Comparison of ENCODE assay signal across 16 cellular contexts in genomic region chrX:99077099-99077498, GRCh38.
DNase-seq lines count a peak whose midpoint lies in the region; ATAC-seq and TF ChIP-seq lines count a peak whose summit lies in the region.
"Had no signal": no experiment of that assay in that cellular context is flagged by ENCODE, and none has a peak within 500 bp of the region (broad histone marks: within the 10 kb centered on the region; RNA-seq: fewer than 3 reads in every experiment).

No MANE protein-coding gene starts in this region.

- no peak for TF ChIP-seq CTCF in heart left ventricle (IDR thresholded peaks at IDR 0.05)

- H3K36me3 ChIP-seq in mesendoderm (ENCODE audit: control insufficient read depth, insufficient read depth, low read length) (no peaks in the 10 kb centered on the region), heart left ventricle (no peaks in the 10 kb centered on the region)
- H3K36me3 ChIP-seq: BLaER1 treated with 17β-estradiol and CSF1 and Interleukin-3, amounts not matched to agents 10 nM and 100 nM; HAP-1 had no signal

- H3K4ac ChIP-seq in mesendoderm (ENCODE audit: low read depth, low read length), result no peak overlapping the region

- no peak overlapping the region for H3K27ac ChIP-seq in mesendoderm (ENCODE audit: low read depth, low read length)
- H3K27ac ChIP-seq in heart left ventricle, result no peak overlapping the region
- H3K27ac ChIP-seq: 22Rv1; A549; BLaER1 treated with 17β-estradiol and CSF1 and Interleukin-3, amounts not matched to agents 10 nM and 100 nM; HL-60; KMS-11 had no signal

- H4K5ac ChIP-seq in mesendoderm (ENCODE audit: low read length), result no peak overlapping the region

- no peaks in the 10 kb centered on the region for H3K79me1 ChIP-seq in mesendoderm (ENCODE audit: low read length)

- H3K56ac ChIP-seq in mesendoderm (ENCODE audit: low read length), result no peak overlapping the region

- intact Hi-C loops in heart left ventricle (cut with DNase I), result no loop called here

- no peak overlapping the region for H2BK5ac ChIP-seq in mesendoderm (ENCODE audit: low read length)

- no peaks in the 10 kb centered on the region for H3K79me2 ChIP-seq in mesendoderm (ENCODE audit: control insufficient read depth, insufficient read depth, low read length)

- no peak overlapping the region for H3K9ac ChIP-seq in mesendoderm (ENCODE audit: low read length)
- H3K9ac ChIP-seq: BLaER1 treated with 17β-estradiol and CSF1 and Interleukin-3, amounts not matched to agents 10 nM and 100 nM; KMS-11 had no signal

- H3K4me1 ChIP-seq in mesendoderm (ENCODE audit: control insufficient read depth, low read depth, low read length) (no peaks in the 10 kb centered on the region), heart left ventricle (no peaks in the 10 kb centered on the region)
- H3K4me1 ChIP-seq: A549; BLaER1 treated with 17β-estradiol and CSF1 and Interleukin-3, amounts not matched to agents 10 nM and 100 nM; HAP-1 had no signal

- H3K4me3 ChIP-seq in mesendoderm (ENCODE audit: low read length) (no peak overlapping the region), heart left ventricle (no peak overlapping the region)
- H3K4me3 ChIP-seq: A549; BLaER1 treated with 17β-estradiol and CSF1 and Interleukin-3, amounts not matched to agents 10 nM and 100 nM; HAP-1 had no signal

- H4K8ac ChIP-seq in mesendoderm (ENCODE audit: low read depth, low read length), result no peak overlapping the region

- no peak overlapping the region for H2BK15ac ChIP-seq in mesendoderm (replicated peaks; ENCODE audit: low read depth)

- H2AK5ac ChIP-seq in mesendoderm (ENCODE audit: low read length), result no peak overlapping the region

- H3K4me2 ChIP-seq in mesendoderm (ENCODE audit: low read length), result no peak overlapping the region
- H3K4me2 ChIP-seq: A549; BLaER1 treated with 17β-estradiol and CSF1 and Interleukin-3, amounts not matched to agents 10 nM and 100 nM; KMS-11 had no signal

- no peaks in the 10 kb centered on the region for H3K9me3 ChIP-seq in heart left ventricle
- H3K9me3 ChIP-seq: A549, HAP-1 had no signal

- WGBS in mesendoderm (ENCODE audit: extremely low coverage, insufficient coverage, low lambda C conversion rate), result no CpG with 5 or more reads among the region's 3 CpGs
- 71 to 91% (median 80%) methylated on average over 3 of the region's 3 CpGs for WGBS in heart left ventricle, 4 donors

- in situ Hi-C loops in SK-MEL-5 (cut with HindIII; ENCODE audit: low pct_unique_long_range_greater_than_20kb, low sequenced_read_pairs), result no loop called here

- no peak overlapping the region for H3K23ac ChIP-seq in mesendoderm (ENCODE audit: low read length)

- no peak overlapping the region for H3K18ac ChIP-seq in mesendoderm (ENCODE audit: low read length)

- DNase-seq in DMS53 (lab: John Stamatoyannopoulos, UW) (peak; percentile 3), DMS53 treated with DMSO at 0.1 percent for 48 hours (lab: John Stamatoyannopoulos, UW; ENCODE audit: unreplicated experiment) (no peak), SK-MEL-5 (ENCODE audit: low read depth, low spot score) (peak; percentile 33), mesendoderm (peak; percentile 2), heart left ventricle (no peak)
- DNase-seq: Calu3; CD8-positive, alpha-beta T cell; GOT3 had no signal

- H3K27me3 ChIP-seq in mesendoderm (ENCODE audit: insufficient read depth, low read length, poor library complexity) (no peaks in the 10 kb centered on the region), heart left ventricle (no peaks in the 10 kb centered on the region)

- TF ChIP-seq POLR2A in heart left ventricle (IDR thresholded peaks at IDR 0.05), result no peak

- no peak overlapping the region for H2BK120ac ChIP-seq in mesendoderm (ENCODE audit: low read depth, low read length)

- ATAC-seq in HG02973 (IDR thresholded peaks at IDR 0.05; ENCODE audit: unreplicated experiment) (no peak), heart left ventricle (no peak), HG03442 (IDR thresholded peaks at IDR 0.05; ENCODE audit: unreplicated experiment) (no peak)
- ATAC-seq: A549; CD8-positive, alpha-beta T cell had no signal

Comparison
In these comparisons a context has a peak if more than half of its experiments do, and no peak if none do; other contexts are left out.
1. DNase-seq: peak in DMS53 (single experiment), SK-MEL-5 (single experiment) and mesendoderm (single experiment); none in DMS53 treated with DMSO at 0.1 percent for 48 hours (single experiment) and heart left ventricle (0 of 5).